Comparison of ENCODE assay signal across 8 cellular contexts in genomic region chr15:40929730-40930429, GRCh38. TPM values are rescaled to one million over a fixed set of nuclear protein-coding genes. Genes with fewer than 3 reads are reported as not detected.
DNase-seq lines count a peak whose midpoint lies in the region; ATAC-seq, FAIRE-seq and TF ChIP-seq lines count a peak whose summit lies in the region.

No MANE protein-coding gene starts in this region.

- H3K27me3 ChIP-seq in endothelial cell of umbilical vein (ENCODE audit: control insufficient read depth in 2 of 2, insufficient read depth in 2 of 2, low read length in 2 of 2), result peaks cover 14 to 21% of the 10 kb centered on the region in 2 experiments

- H3K4me1 ChIP-seq in endothelial cell of umbilical vein (ENCODE audit: control insufficient read depth, extremely low read depth, insufficient read depth, low read length), result peaks cover 25% of the 10 kb centered on the region

- TF ChIP-seq CTCF in endothelial cell of umbilical vein (IDR thresholded peaks at IDR 0.05; ENCODE audit: extremely low read depth in 1 of 2, insufficient read depth in 1 of 2, low read depth in 1 of 2, low read length in 2 of 2), result no peak

- peaks cover 0 to 8% of the 10 kb centered on the region in 2 donors for H3K36me3 Mint-ChIP-seq in naive B cell

- peak overlapping the region; percentile 10 for H3K4me2 ChIP-seq in endothelial cell of umbilical vein (ENCODE audit: insufficient read depth, low read length)

- peak overlapping the region; percentile 67 for H2AFZ ChIP-seq in endothelial cell of umbilical vein (ENCODE audit: low read depth, low read length)

- POLR2A ChIA-PET in endothelial cell of umbilical vein (lab: Charles Lee), result interaction anchor here (0.7 to 4.2 kb wide), 8 partner anchors 11 to 89 kb away, joined by 3 to 79 read pairs (median 12); partner anchors contain the start of gene CHAC1

- CTCF ChIA-PET in endothelial cell of umbilical vein (lab: Charles Lee), result interaction anchor here (0.6 to 12.4 kb wide), 20 partner anchors 8 to 489 kb away, joined by 3 to 260 read pairs (median 7); partner anchors contain the start of genes BAHD1, CHAC1 and VPS18

- TF ChIP-seq POLR2A in endothelial cell of umbilical vein (IDR thresholded peaks at IDR 0.05; ENCODE audit: low read depth, low read length), result no peak

- H3K27ac Mint-ChIP-seq in naive B cell, result peak overlapping the region in 1 of 6 donors; percentile 67

- no TSS peak for BruUV-seq in endothelial cell of umbilical vein (replicated peaks; lab: Mats Ljungman, UMichigan)

- H3K4me3 Mint-ChIP-seq in naive B cell, result peak overlapping the region; percentile 76 to 93 (median 88)

- ATAC-seq in naive B cell (ENCODE audit: low read depth in 2 of 2) (no peak), HG03039 (IDR thresholded peaks at IDR 0.05; ENCODE audit: unreplicated experiment) (no peak)

- H3K4me1 Mint-ChIP-seq in naive B cell, result peaks cover 44 to 60% (median 47%) of the 10 kb centered on the region in 3 donors

- H3K27me3 Mint-ChIP-seq in naive B cell, result peaks cover 60 to 79% (median 78%) of the 10 kb centered on the region in 3 donors

- peak; percentile 66 for DNase-seq in NCI-H748 (lab: John Stamatoyannopoulos, UW; ENCODE audit: unreplicated experiment)
- no peak for DNase-seq in NCI-H748 treated with DMSO at 0.1 percent for 48 hours (lab: John Stamatoyannopoulos, UW)
- peak; percentile 35 for DNase-seq in RPMI8226
- DNase-seq in endothelial cell of umbilical vein (ENCODE audit: low read depth, low spot score), result peak; percentile 66
- no peak for DNase-seq in naive B cell
- no peak for DNase-seq in H4 (ENCODE audit: low spot score)
- DNase-seq in NCI-H1417 treated with DMSO at 0.1 percent for 48 hours (lab: John Stamatoyannopoulos, UW), result no peak

- peaks cover 0 to 17% of the 10 kb centered on the region in 2 experiments for H3K36me3 ChIP-seq in endothelial cell of umbilical vein (ENCODE audit: control insufficient read depth in 2 of 2, extremely low read depth in 1 of 2, insufficient read depth in 2 of 2, low read length in 2 of 2)

- peaks cover 0 to 2% (median 0%) of the 10 kb centered on the region in 7 donors for H3K9me3 Mint-ChIP-seq in naive B cell

- no peaks in the 10 kb centered on the region for H3K79me2 ChIP-seq in endothelial cell of umbilical vein (ENCODE audit: control insufficient read depth, insufficient read depth, low read length)

- H3K27ac ChIP-seq in endothelial cell of umbilical vein (ENCODE audit: insufficient read depth, low read depth, low read length), result no peak overlapping the region

- no peaks in the 10 kb centered on the region for H3K9me1 ChIP-seq in endothelial cell of umbilical vein (replicated peaks; ENCODE audit: control insufficient read depth, extremely low read depth, insufficient read depth, low read length)

- H3K4me3 ChIP-seq in endothelial cell of umbilical vein (replicated peaks in 1 of 3; ENCODE audit: insufficient read depth in 1 of 3, low read depth in 1 of 3, low read length in 3 of 3), result peak overlapping the region; percentile 0 to 89 (median 56)

- H3K9ac ChIP-seq in endothelial cell of umbilical vein (replicated peaks; ENCODE audit: extremely low read depth, insufficient read depth, low read length), result peak overlapping the region; percentile 18

- dilution Hi-C loops in endothelial cell of umbilical vein (cut with MboI; ENCODE audit: extremely low pct_ligation_motif_present, low sequenced_read_pairs), result no loop called here

- H3K9me3 ChIP-seq in endothelial cell of umbilical vein (replicated peaks; ENCODE audit: control insufficient read depth, insufficient read depth, low read length), result no peaks in the 10 kb centered on the region

- intact Hi-C loops in endothelial cell of umbilical vein (cut with micrococcal nuclease), result loop anchor here (1.0 to 2.0 kb wide), 6 partner anchors 11 to 92 kb away; no protein-coding TSS in a partner anchor

- no peaks in the 10 kb centered on the region for H4K20me1 ChIP-seq in endothelial cell of umbilical vein (replicated peaks; ENCODE audit: control insufficient read depth, extremely low read depth, insufficient read depth, low read length)

- FAIRE-seq in endothelial cell of umbilical vein (lab: Jason Lieb, UNC), result peak; percentile 88

TF ChIP-seq in endothelial cell of umbilical vein, 7 proteins besides CTCF, POLR2A, EP300 and RAD21:
- TF ChIP-seq GATA2 (IDR thresholded peaks at IDR 0.05; ENCODE audit: insufficient read depth, insufficient read length, low read depth, low read length), result no peak
- no peak for TF ChIP-seq EZH2 (IDR thresholded peaks at IDR 0.05; ENCODE audit: borderline replicate concordance, low read depth, low read length, severe bottlenecking)
- no peak for TF ChIP-seq POLR2AphosphoS5 (IDR thresholded peaks at IDR 0.05; ENCODE audit: insufficient read depth, low read depth, low read length)
- no peak for TF ChIP-seq MAX (IDR thresholded peaks at IDR 0.05; ENCODE audit: insufficient read depth, insufficient read length)
- no peak for TF ChIP-seq MYC (IDR thresholded peaks at IDR 0.05; ENCODE audit: low read depth, low read length)
- TF ChIP-seq FOS (IDR thresholded peaks at IDR 0.05; ENCODE audit: borderline replicate concordance, insufficient read depth, low read length), result no peak
- no peak for TF ChIP-seq JUN (IDR thresholded peaks at IDR 0.05; ENCODE audit: borderline replicate concordance, insufficient read depth, insufficient read length, low read depth)

RNA-seq across cellular contexts. Expression of gene DLL4, which starts 0.7 kb away (rescaled TPM):
- 55.2 and 75.8 TPM in 2 replicates for total RNA-seq in endothelial cell of umbilical vein
- polyA plus RNA-seq in endothelial cell of umbilical vein (25.5 and 57.8 TPM in 2 replicates), naive B cell (ENCODE audit: low read depth in 6 of 6) (not detected)
- 26.3 and 26.9 TPM in 2 replicates for polyA plus RNA-seq in endothelial cell of umbilical vein (2011; cell fraction: cytosol; rRNA removed)
- polyA plus RNA-seq in endothelial cell of umbilical vein (2011; cell fraction: nucleus; rRNA removed), result 173 and 179 TPM in 2 replicates
- polyA plus RNA-seq in endothelial cell of umbilical vein (2012), result 3.9 and 5.5 TPM in 2 replicates
- 41.3 and 85.8 TPM in 2 replicates for polyA minus RNA-seq in endothelial cell of umbilical vein
- polyA minus RNA-seq in endothelial cell of umbilical vein (2011; cell fraction: cytosol; rRNA and poly(A)+ RNA removed), result 7.6 TPM
- polyA minus RNA-seq in endothelial cell of umbilical vein (2011; cell fraction: nucleus; rRNA and poly(A)+ RNA removed), result 142 and 155 TPM in 2 replicates
- total RNA-seq in H4 (2014; rRNA removed; shearing (Covaris generic)), result 0.10 TPM in 1 of 2 replicates, not detected in the other

RNA-seq across cellular contexts. Expression of gene CHAC1, which starts 23.4 kb away (rescaled TPM):
- total RNA-seq in endothelial cell of umbilical vein, result 4.6 and 5.6 TPM in 2 replicates
- polyA plus RNA-seq in endothelial cell of umbilical vein, result 18.9 and 25.7 TPM in 2 replicates
- 13.1 and 22.6 TPM in 2 replicates for polyA plus RNA-seq in endothelial cell of umbilical vein (2011; cell fraction: cytosol; rRNA removed)
- polyA plus RNA-seq in endothelial cell of umbilical vein (2011; cell fraction: nucleus; rRNA removed), result 25.1 and 29.0 TPM in 2 replicates
- polyA plus RNA-seq in endothelial cell of umbilical vein (2012), result 3.2 and 4.3 TPM in 2 replicates
- 10.6 and 13.9 TPM in 2 replicates for polyA minus RNA-seq in endothelial cell of umbilical vein
- polyA minus RNA-seq in endothelial cell of umbilical vein (2011; cell fraction: cytosol; rRNA and poly(A)+ RNA removed), result 31.1 TPM
- 22.0 and 32.1 TPM in 2 replicates for polyA minus RNA-seq in endothelial cell of umbilical vein (2011; cell fraction: nucleus; rRNA and poly(A)+ RNA removed)
- under 1 TPM in 2 of 6 donors, not detected in 4; 0.22 to 0.73 TPM for polyA plus RNA-seq in naive B cell (ENCODE audit: low read depth in 6 of 6)
- 28.0 and 35.4 TPM in 2 replicates for total RNA-seq in H4 (2014; rRNA removed; shearing (Covaris generic))

RNA-seq across cellular contexts. Expression of gene VPS18, which starts 35.6 kb away (rescaled TPM):
- total RNA-seq in endothelial cell of umbilical vein, result 32.8 and 33.3 TPM in 2 replicates
- polyA plus RNA-seq in endothelial cell of umbilical vein (29.3 and 34.1 TPM in 2 replicates), naive B cell (ENCODE audit: low read depth in 6 of 6) (10 to 100 TPM; 21.2 to 33.6 (median 23.5) TPM)
- 19.1 and 21.5 TPM in 2 replicates for polyA plus RNA-seq in endothelial cell of umbilical vein (2011; cell fraction: cytosol; rRNA removed)
- 24.1 and 25.4 TPM in 2 replicates for polyA plus RNA-seq in endothelial cell of umbilical vein (2011; cell fraction: nucleus; rRNA removed)
- polyA plus RNA-seq in endothelial cell of umbilical vein (2012), result 22.5 and 22.6 TPM in 2 replicates
- 50.3 and 70.1 TPM in 2 replicates for polyA minus RNA-seq in endothelial cell of umbilical vein
- 41.5 TPM for polyA minus RNA-seq in endothelial cell of umbilical vein (2011; cell fraction: cytosol; rRNA and poly(A)+ RNA removed)
- polyA minus RNA-seq in endothelial cell of umbilical vein (2011; cell fraction: nucleus; rRNA and poly(A)+ RNA removed), result 20.5 and 25.5 TPM in 2 replicates
- 13.3 and 18.5 TPM in 2 replicates for total RNA-seq in H4 (2014; rRNA removed; shearing (Covaris generic))

RNA-seq across cellular contexts. Expression of gene RHOV, which starts 55.8 kb away (rescaled TPM):
- 0.18 and 0.20 TPM in 2 replicates for total RNA-seq in endothelial cell of umbilical vein
- polyA plus RNA-seq in endothelial cell of umbilical vein (0.15 and 0.19 TPM in 2 replicates), naive B cell (ENCODE audit: low read depth in 6 of 6) (not detected)
- polyA plus RNA-seq in endothelial cell of umbilical vein (2011; cell fraction: cytosol; rRNA removed), result 0.04 and 0.08 TPM in 2 replicates
- polyA plus RNA-seq in endothelial cell of umbilical vein (2011; cell fraction: nucleus; rRNA removed), result 1.1 TPM in 2 replicates
- polyA plus RNA-seq in endothelial cell of umbilical vein (2012), result 0.23 and 0.35 TPM in 2 replicates
- 0.15 TPM in 1 of 2 replicates, not detected in the other for polyA minus RNA-seq in endothelial cell of umbilical vein
- 29.2 TPM for polyA minus RNA-seq in endothelial cell of umbilical vein (2011; cell fraction: cytosol; rRNA and poly(A)+ RNA removed)
- 0.38 and 0.96 TPM in 2 replicates for polyA minus RNA-seq in endothelial cell of umbilical vein (2011; cell fraction: nucleus; rRNA and poly(A)+ RNA removed)
- 0.41 TPM in 1 of 2 replicates, not detected in the other for total RNA-seq in H4 (2014; rRNA removed; shearing (Covaris generic))

Comparison
In these comparisons a context has a peak if more than half of its experiments do, and no peak if none do; other contexts are left out.
1. DNase-seq: peak in NCI-H748 (single experiment), RPMI8226 (single experiment) and endothelial cell of umbilical vein (single experiment); none in NCI-H748 treated with DMSO at 0.1 percent for 48 hours (single experiment), naive B cell (single experiment), H4 (single experiment) and NCI-H1417 treated with DMSO at 0.1 percent for 48 hours (single experiment).
2. RNA of gene DLL4, which starts 0.7 kb away (total RNA-seq): 55.2 to 75.8 TPM in endothelial cell of umbilical vein; 0.10 TPM in H4; every median in the first group is over 10 times any median in the second.